Comparison of ENCODE assay signal across 8 cellular contexts in genomic region chr1:154179951-154180687, GRCh38. TPM values are rescaled to one million over a fixed set of nuclear protein-coding genes. Genes with fewer than 3 reads are reported as not detected.
A peak's percentile ranks its signal among the peaks of the same experiment; 100 is the strongest.
DNase-seq lines count a peak whose midpoint lies in the region; ATAC-seq and TF ChIP-seq lines count a peak whose summit lies in the region.

No MANE protein-coding gene starts in this region.

- peaks cover 76% of the 10 kb centered on the region for H3K79me2 ChIP-seq in fibroblast of lung (ENCODE audit: control insufficient read depth, insufficient read depth, low read length)

- H3K36me3 ChIP-seq in fibroblast of lung (ENCODE audit: control insufficient read depth, insufficient read depth, low read length): peaks cover 6% of the 10 kb centered on the region
- H3K36me3 ChIP-seq in gastroesophageal sphincter: peaks cover 0 to 10% of the 10 kb centered on the region in 2 donors

- H3K4me3 ChIP-seq in fibroblast of lung (replicated peaks in 1 of 4; ENCODE audit: control extremely low read depth in 1 of 4, insufficient read depth in 1 of 4, low read depth in 3 of 4, low read length in 4 of 4) (peak overlapping the region in 2 of 4 experiments; percentile 36 to 79), gastroesophageal sphincter (no peak overlapping the region)

- WGBS in gastroesophageal sphincter (ENCODE audit: low coverage in 1 of 2), 2 donors: 63 to 80% methylated on average over 1 to 3 of the region's 3 CpGs

- no peaks in the 10 kb centered on the region for H3K9me3 ChIP-seq in fibroblast of lung (ENCODE audit: control insufficient read depth, insufficient read depth, low read depth, low read length)
- H3K9me3 ChIP-seq in gastroesophageal sphincter: no peaks in the 10 kb centered on the region

- H3K4me3 Mint-ChIP-seq in activated CD4-positive, alpha-beta T cell treated with anti-CD3 and anti-CD28 coated beads for 36 hours: peak overlapping the region; percentile 99
- H3K4me3 Mint-ChIP-seq in stimulated activated effector memory CD8-positive, alpha-beta T cell treated with anti-CD3 and anti-CD28 coated beads, Interleukin-12 subunit alpha, Interleukin-12 subunit beta, amount 100 ng/mL, for 72 hours: peak overlapping the region; percentile 93

- no peak for TF ChIP-seq EP300 in gastroesophageal sphincter (IDR thresholded peaks at IDR 0.05)

- H3K36me3 Mint-ChIP-seq in activated CD4-positive, alpha-beta T cell treated with anti-CD3 and anti-CD28 coated beads for 36 hours (ENCODE audit: low read depth): peaks cover 61% of the 10 kb centered on the region
- peaks cover 85% of the 10 kb centered on the region for H3K36me3 Mint-ChIP-seq in stimulated activated effector memory CD8-positive, alpha-beta T cell treated with anti-CD3 and anti-CD28 coated beads, Interleukin-12 subunit alpha, Interleukin-12 subunit beta, amount 100 ng/mL, for 72 hours

- H3K27ac Mint-ChIP-seq in activated CD4-positive, alpha-beta T cell treated with anti-CD3 and anti-CD28 coated beads for 36 hours: peak overlapping the region; percentile 91
- peak overlapping the region; percentile 94 for H3K27ac Mint-ChIP-seq in stimulated activated effector memory CD8-positive, alpha-beta T cell treated with anti-CD3 and anti-CD28 coated beads, Interleukin-12 subunit alpha, Interleukin-12 subunit beta, amount 100 ng/mL, for 72 hours

- H3K27ac ChIP-seq in fibroblast of lung (ENCODE audit: insufficient read depth, low read length): no peak overlapping the region
- H3K27ac ChIP-seq in gastroesophageal sphincter: peak overlapping the region in 1 of 4 donors; percentile 27

- H3K4me1 ChIP-seq in fibroblast of lung (ENCODE audit: control insufficient read depth, extremely low read depth, insufficient read depth, low read length): peaks cover 20% of the 10 kb centered on the region
- H3K4me1 ChIP-seq in gastroesophageal sphincter: peaks cover 0 to 79% (median 47%) of the 10 kb centered on the region in 3 donors

- DNase-seq in activated CD4-positive, alpha-beta T cell treated with anti-CD3 and anti-CD28 coated beads for 36 hours: no peak
- DNase-seq in activated CD4-positive, alpha-beta T cell treated with anti-CD3 and anti-CD28 coated beads for 4 hours: no peak
- DNase-seq in RPMI8226 (peak; percentile 59), fibroblast of lung (ENCODE audit: low read depth in 2 of 2) (no peak), NCI-H524 treated with DMSO at 0.1 percent for 48 hours (lab: John Stamatoyannopoulos, UW) (no peak)
- DNase-seq in stimulated activated effector memory CD8-positive, alpha-beta T cell treated with anti-CD3 and anti-CD28 coated beads, Interleukin-12 subunit alpha, Interleukin-12 subunit beta, amount 100 ng/mL, for 72 hours (ENCODE audit: low spot score in 2 of 2): no peak

- no peak for TF ChIP-seq CTCF in fibroblast of lung (conservative IDR thresholded peaks at IDR 0.05 in 1 of 2, IDR thresholded peaks at IDR 0.05 in 1 of 2; ENCODE audit: low read depth in 1 of 2, low read length in 2 of 2)
- no peak for TF ChIP-seq CTCF in gastroesophageal sphincter (IDR thresholded peaks at IDR 0.05)

- intact Hi-C loops in activated CD4-positive, alpha-beta T cell treated with anti-CD3 and anti-CD28 coated beads for 36 hours (cut with DNase I, micrococcal nuclease): loop anchor here (5.0 to 10.0 kb wide), 6 partner anchors 147 to 795 kb away; partner anchors contain the start of genes ATP8B2 (in 1 of the 2), CKS1B (in 1 of the 2), ILF2 (in 1 of the 2) and RPS27 (in 1 of the 2)

- no peak overlapping the region for H3K9ac ChIP-seq in fibroblast of lung (ENCODE audit: insufficient read depth, low read length)

- POLR2A ChIA-PET in activated CD4-positive, alpha-beta T cell treated with anti-CD3 and anti-CD28 coated beads for 36 hours (lab: Charles Lee): interaction anchor here (0.7 to 1.1 kb wide), 3 partner anchors 15 to 23 kb away, joined by 3 to 5 read pairs (median 4); no protein-coding TSS in a partner anchor

- CTCF ChIA-PET in activated CD4-positive, alpha-beta T cell treated with anti-CD3 and anti-CD28 coated beads for 36 hours (lab: Charles Lee): interaction anchor here (1.1 to 1.2 kb wide), 3 partner anchors 22 to 92 kb away, joined by 4 to 5 read pairs (median 4); partner anchors contain the start of gene HAX1

- ATAC-seq in activated CD4-positive, alpha-beta T cell treated with anti-CD3 and anti-CD28 coated beads for 36 hours: no peak
- ATAC-seq in stimulated activated effector memory CD8-positive, alpha-beta T cell treated with anti-CD3 and anti-CD28 coated beads, Interleukin-12 subunit alpha, Interleukin-12 subunit beta, amount 100 ng/mL, for 72 hours: no peak
- ATAC-seq in gastroesophageal sphincter (no peak), HG03520 (IDR thresholded peaks at IDR 0.05; ENCODE audit: unreplicated experiment) (no peak)

- no peaks in the 10 kb centered on the region for H3K27me3 Mint-ChIP-seq in activated CD4-positive, alpha-beta T cell treated with anti-CD3 and anti-CD28 coated beads for 36 hours

- H3K4me1 Mint-ChIP-seq in activated CD4-positive, alpha-beta T cell treated with anti-CD3 and anti-CD28 coated beads for 36 hours: peaks cover 63% of the 10 kb centered on the region
- peaks cover 77% of the 10 kb centered on the region for H3K4me1 Mint-ChIP-seq in stimulated activated effector memory CD8-positive, alpha-beta T cell treated with anti-CD3 and anti-CD28 coated beads, Interleukin-12 subunit alpha, Interleukin-12 subunit beta, amount 100 ng/mL, for 72 hours

- no peak for TF ChIP-seq POLR2A in gastroesophageal sphincter (IDR thresholded peaks at IDR 0.05)

- H3K9me3 Mint-ChIP-seq in activated CD4-positive, alpha-beta T cell treated with anti-CD3 and anti-CD28 coated beads for 36 hours (ENCODE audit: low read depth): no peaks in the 10 kb centered on the region
- no peaks in the 10 kb centered on the region for H3K9me3 Mint-ChIP-seq in stimulated activated effector memory CD8-positive, alpha-beta T cell treated with anti-CD3 and anti-CD28 coated beads, Interleukin-12 subunit alpha, Interleukin-12 subunit beta, amount 100 ng/mL, for 72 hours

- no peak overlapping the region for H2AFZ ChIP-seq in fibroblast of lung (ENCODE audit: low read length)

- H3K27me3 ChIP-seq in fibroblast of lung (ENCODE audit: control insufficient read depth, insufficient read depth, low read length) (no peaks in the 10 kb centered on the region), gastroesophageal sphincter (no peaks in the 10 kb centered on the region)

- peak overlapping the region; percentile 68 for H3K4me2 ChIP-seq in fibroblast of lung (ENCODE audit: extremely low read depth, insufficient read depth, low read length)

- peaks cover 8% of the 10 kb centered on the region for H4K20me1 ChIP-seq in fibroblast of lung (ENCODE audit: control insufficient read depth, extremely low read depth, insufficient read depth, low read length)

RNA-seq across cellular contexts. Expression of gene TPM3, which starts 11.8 kb away (rescaled TPM):
- 100 to 1,000 TPM; 682 to 842 TPM for total RNA-seq in activated CD4-positive, alpha-beta T cell treated with anti-CD3 and anti-CD28 coated beads for 36 hours
- total RNA-seq in fibroblast of lung (135 and 215 TPM in 2 replicates), gastroesophageal sphincter (100 to 1,000 TPM in 3 of 4 donors, 10 to 100 TPM in 1; 95.9 to 275 (median 151) TPM)
- 842 and 1,032 TPM in 2 replicates for polyA plus RNA-seq in fibroblast of lung
- 607 and 696 TPM in 2 replicates for polyA plus RNA-seq in fibroblast of lung (2012)
- 80.9 and 162 TPM in 2 replicates for polyA minus RNA-seq in fibroblast of lung (ENCODE audit: low replicate concordance)

RNA-seq across cellular contexts. Expression of gene NUP210L, which starts 25.2 kb away (rescaled TPM):
- under 1 TPM; 0.04 to 0.05 TPM for total RNA-seq in activated CD4-positive, alpha-beta T cell treated with anti-CD3 and anti-CD28 coated beads for 36 hours
- total RNA-seq in fibroblast of lung (under 0.01 and 0.17 TPM in 2 replicates), gastroesophageal sphincter (not detected)
- 0.01 and 0.08 TPM in 2 replicates for polyA plus RNA-seq in fibroblast of lung
- polyA plus RNA-seq in fibroblast of lung (2012): 0.02 TPM in 1 of 2 replicates, not detected in the other
- not detected in 2 replicates for polyA minus RNA-seq in fibroblast of lung (ENCODE audit: low replicate concordance)

RNA-seq across cellular contexts. Expression of gene CFAP141, which starts 26.0 kb away (rescaled TPM):
- total RNA-seq in activated CD4-positive, alpha-beta T cell treated with anti-CD3 and anti-CD28 coated beads for 36 hours: not detected
- total RNA-seq in fibroblast of lung (not detected in 2 replicates), gastroesophageal sphincter (not detected)
- not detected in 2 replicates for polyA plus RNA-seq in fibroblast of lung
- polyA plus RNA-seq in fibroblast of lung (2012): not detected in 2 replicates
- not detected in 2 replicates for polyA minus RNA-seq in fibroblast of lung (ENCODE audit: low replicate concordance)

RNA-seq across cellular contexts. Expression of gene UBAP2L, which starts 40.6 kb away (rescaled TPM):
- total RNA-seq in activated CD4-positive, alpha-beta T cell treated with anti-CD3 and anti-CD28 coated beads for 36 hours: 100 to 1,000 TPM; 205 to 255 TPM
- total RNA-seq in fibroblast of lung (37.5 and 51.9 TPM in 2 replicates), gastroesophageal sphincter (10 to 100 TPM; 71.6 to 79.9 (median 75.1) TPM)
- polyA plus RNA-seq in fibroblast of lung: 180 and 235 TPM in 2 replicates
- polyA plus RNA-seq in fibroblast of lung (2012): 173 and 176 TPM in 2 replicates
- polyA minus RNA-seq in fibroblast of lung (ENCODE audit: low replicate concordance): 274 and 314 TPM in 2 replicates
